In the genomic region with DNA sequence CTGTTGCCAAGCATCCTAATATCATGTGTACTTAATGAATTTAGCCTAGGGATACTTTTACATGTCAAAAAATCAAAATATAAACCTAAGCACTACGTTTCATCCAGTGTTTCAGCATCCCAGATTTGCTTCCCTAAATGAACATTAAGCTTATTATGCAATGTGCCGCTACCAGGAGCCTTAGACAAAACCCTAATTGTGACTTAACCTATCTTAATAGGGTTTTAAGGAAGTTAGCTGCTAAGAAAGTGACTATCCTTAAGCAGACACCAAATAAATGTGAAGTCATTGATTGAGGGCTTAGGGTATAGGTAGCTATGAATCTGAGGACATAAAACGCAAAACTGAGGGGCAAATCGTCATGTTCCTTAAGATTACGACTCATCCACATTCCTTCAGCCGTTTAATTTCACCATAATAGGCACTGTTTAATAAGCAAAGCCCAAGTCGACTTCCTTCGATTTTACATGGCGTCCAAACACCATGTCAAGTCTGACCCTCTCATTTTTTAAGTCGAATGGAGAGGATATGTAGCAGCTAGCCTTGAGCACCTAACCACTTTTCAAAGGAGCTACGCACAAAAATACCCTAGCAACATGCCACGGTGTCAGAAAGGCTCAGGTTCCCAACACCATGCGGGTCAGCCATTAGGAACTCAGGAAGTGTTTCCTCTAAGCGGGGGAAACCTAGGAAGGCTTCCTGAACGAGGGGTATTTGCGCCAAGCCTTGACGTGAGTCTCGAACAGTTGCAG, we compare ENCODE assay signal across 8 cellular contexts. TPM values are rescaled to one million over a fixed set of nuclear protein-coding genes. Genes with fewer than 3 reads are reported as not detected.
DNase-seq lines count a peak whose midpoint lies in the region; ATAC-seq and TF ChIP-seq lines count a peak whose summit lies in the region.

No MANE protein-coding gene starts in this region.

- H3K36me3 ChIP-seq in CD8-positive, alpha-beta T cell (ENCODE audit: insufficient read depth, low read length): no peaks in the 10 kb centered on the region
- H3K36me3 ChIP-seq in HUES64 (ENCODE audit: insufficient read depth, low read length): peaks cover 12% of the 10 kb centered on the region; the same call in 1 of the 2 replicates
- no peaks in the 10 kb centered on the region for H3K36me3 ChIP-seq in hepatocyte (replicated peaks; ENCODE audit: insufficient read depth, low read depth)
- no peaks in the 10 kb centered on the region for H3K36me3 ChIP-seq in smooth muscle cell (ENCODE audit: low read depth)

- H3K4me1 ChIP-seq in CD8-positive, alpha-beta T cell (ENCODE audit: insufficient read depth, low read length): peaks cover 69% of the 10 kb centered on the region
- H3K4me1 ChIP-seq in HUES64 (ENCODE audit: insufficient read depth, low read length): peaks cover 33% of the 10 kb centered on the region; the same call in 1 of the 2 replicates
- H3K4me1 ChIP-seq in hepatocyte (ENCODE audit: insufficient read depth): peaks cover 31% of the 10 kb centered on the region
- peaks cover 32% of the 10 kb centered on the region for H3K4me1 ChIP-seq in smooth muscle cell (ENCODE audit: low read depth)

- H3K79me2 ChIP-seq in hepatocyte (peaks cover 89% of the 10 kb centered on the region), smooth muscle cell (ENCODE audit: low read depth) (peaks cover 91% of the 10 kb centered on the region)

- H3K4me2 ChIP-seq in hepatocyte (peak overlapping the region; percentile 92), smooth muscle cell (peak overlapping the region; percentile 87)

- H3K9me3 ChIP-seq in CD8-positive, alpha-beta T cell (ENCODE audit: low read length): no peaks in the 10 kb centered on the region
- H3K9me3 ChIP-seq in HUES64 (ENCODE audit: insufficient read depth, low read depth, low read length) (no peaks in the 10 kb centered on the region), hepatocyte (ENCODE audit: low read depth) (no peaks in the 10 kb centered on the region), smooth muscle cell (replicated peaks; ENCODE audit: low read depth) (no peaks in the 10 kb centered on the region)

- H2AFZ ChIP-seq in hepatocyte (peak overlapping the region; percentile 48), smooth muscle cell (ENCODE audit: low read depth) (peak overlapping the region; percentile 20)

- peaks cover 75% of the 10 kb centered on the region for H3K4me1 Mint-ChIP-seq in CD8-positive, alpha-beta T cell (ENCODE audit: low read depth)
- peaks cover 69% of the 10 kb centered on the region for H3K4me1 Mint-ChIP-seq in activated CD8-positive, alpha-beta T cell treated with anti-CD3 and anti-CD28 coated beads, Interleukin-2, amount 10 ng/mL, durations not matched to agents 7 days and 5 days (ENCODE audit: low read depth)

- no peak for ATAC-seq in CD8-positive, alpha-beta T cell
- no peak for ATAC-seq in activated CD8-positive, alpha-beta T cell treated with anti-CD3 and anti-CD28 coated beads, Interleukin-2, amount 10 ng/mL, durations not matched to agents 7 days and 5 days
- no peak for ATAC-seq in HG03280 (IDR thresholded peaks at IDR 0.05; ENCODE audit: unreplicated experiment)
- ATAC-seq in HG03139 (IDR thresholded peaks at IDR 0.05; ENCODE audit: unreplicated experiment): no peak

- peaks cover 14% of the 10 kb centered on the region for H3F3A ChIP-seq in smooth muscle cell (ENCODE audit: low read depth)

- 12% methylated on average over 18 of the region's 18 CpGs for WGBS in HUES64
- 7% methylated on average over 18 of the region's 18 CpGs for WGBS in hepatocyte (ENCODE audit: low lambda C conversion rate, missing lambda C conversion rate)
- 7% methylated on average over 18 of the region's 18 CpGs for WGBS in smooth muscle cell (ENCODE audit: low lambda C conversion rate)

- H3K9me2 ChIP-seq in hepatocyte (replicated peaks; ENCODE audit: insufficient read depth): no peaks in the 10 kb centered on the region

- H4K20me1 ChIP-seq in hepatocyte (ENCODE audit: insufficient read depth, poor library complexity, severe bottlenecking) (peaks cover 54% of the 10 kb centered on the region), smooth muscle cell (ENCODE audit: low read depth) (peaks cover 59% of the 10 kb centered on the region)

- peak overlapping the region; percentile 100 for H3K9ac ChIP-seq in HUES64 (ENCODE audit: low read depth, low read length)
- H3K9ac ChIP-seq in smooth muscle cell (ENCODE audit: low read depth): peak overlapping the region; percentile 98

- intact Hi-C loops in CD8-positive, alpha-beta T cell (cut with DNase I, micrococcal nuclease): loop anchor here (1.0 to 2.0 kb wide), 3 partner anchors 14 to 754 kb away; a partner anchor contains a TSS

- peak overlapping the region; percentile 85 for H3K27ac ChIP-seq in CD8-positive, alpha-beta T cell (ENCODE audit: low read depth, low read length)
- H3K27ac ChIP-seq in HUES64 (ENCODE audit: low read depth, low read length) (peak overlapping the region; percentile 99), hepatocyte (peak overlapping the region; percentile 99), smooth muscle cell (ENCODE audit: low read depth) (peak overlapping the region; percentile 99)

- H3K27ac Mint-ChIP-seq in CD8-positive, alpha-beta T cell: peak overlapping the region; percentile 99
- H3K27ac Mint-ChIP-seq in activated CD8-positive, alpha-beta T cell treated with anti-CD3 and anti-CD28 coated beads, Interleukin-2, amount 10 ng/mL, durations not matched to agents 7 days and 5 days: peak overlapping the region; percentile 100

- no peaks in the 10 kb centered on the region for H3K9me3 Mint-ChIP-seq in CD8-positive, alpha-beta T cell
- no peaks in the 10 kb centered on the region for H3K9me3 Mint-ChIP-seq in activated CD8-positive, alpha-beta T cell treated with anti-CD3 and anti-CD28 coated beads, Interleukin-2, amount 10 ng/mL, durations not matched to agents 7 days and 5 days (ENCODE audit: insufficient read depth)

- H3K36me3 Mint-ChIP-seq in CD8-positive, alpha-beta T cell: peaks cover 29% of the 10 kb centered on the region
- H3K36me3 Mint-ChIP-seq in activated CD8-positive, alpha-beta T cell treated with anti-CD3 and anti-CD28 coated beads, Interleukin-2, amount 10 ng/mL, durations not matched to agents 7 days and 5 days (ENCODE audit: low read depth): peaks cover 35% of the 10 kb centered on the region

- peak overlapping the region; percentile 92 for H3K4me3 ChIP-seq in CD8-positive, alpha-beta T cell (ENCODE audit: low read depth, low read length)
- H3K4me3 ChIP-seq in HUES64 (ENCODE audit: low read length): peak overlapping the region; percentile 95
- H3K4me3 ChIP-seq in hepatocyte: peak overlapping the region; percentile 37
- H3K4me3 ChIP-seq in smooth muscle cell: peak overlapping the region; percentile 98

- POLR2A ChIA-PET in CD8-positive, alpha-beta T cell (lab: Charles Lee): interaction anchor here (0.6 to 3.6 kb wide), 13 partner anchors 10 to 236 kb away, joined by 3 to 27 read pairs (median 4); a partner anchor contains a TSS
- POLR2A ChIA-PET in activated CD8-positive, alpha-beta T cell treated with anti-CD3 and anti-CD28 coated beads, Interleukin-2, amount 10 ng/mL, durations not matched to agents 7 days and 5 days (lab: Charles Lee): interaction anchor here (0.7 to 3.5 kb wide), 17 partner anchors 7 to 806 kb away, joined by 3 to 24 read pairs (median 4); a partner anchor contains a TSS

- peak overlapping the region; percentile 98 for H3K4me3 Mint-ChIP-seq in CD8-positive, alpha-beta T cell
- peak overlapping the region; percentile 100 for H3K4me3 Mint-ChIP-seq in activated CD8-positive, alpha-beta T cell treated with anti-CD3 and anti-CD28 coated beads, Interleukin-2, amount 10 ng/mL, durations not matched to agents 7 days and 5 days

- TF ChIP-seq CTCF in CD8-positive, alpha-beta T cell (IDR thresholded peaks at IDR 0.05): no peak
- TF ChIP-seq CTCF in hepatocyte (IDR thresholded peaks at IDR 0.05; ENCODE audit: poor library complexity): no peak
- TF ChIP-seq CTCF in smooth muscle cell (IDR thresholded peaks at IDR 0.05; ENCODE audit: borderline replicate concordance, insufficient read depth, poor library complexity, severe bottlenecking): no peak

- CTCF ChIA-PET in CD8-positive, alpha-beta T cell (lab: Charles Lee): interaction anchor here (0.7 to 1.9 kb wide), 8 partner anchors 8 to 564 kb away, joined by 3 to 5 read pairs (median 4); no protein-coding TSS in a partner anchor
- CTCF ChIA-PET in activated CD8-positive, alpha-beta T cell treated with anti-CD3 and anti-CD28 coated beads, Interleukin-2, amount 10 ng/mL, durations not matched to agents 7 days and 5 days (lab: Charles Lee): interaction anchor here (0.9 to 2.3 kb wide), 7 partner anchors 13 to 324 kb away, joined by 3 to 6 read pairs (median 4); a partner anchor contains a TSS

- H3K27me3 Mint-ChIP-seq in CD8-positive, alpha-beta T cell (ENCODE audit: low read depth): no peaks in the 10 kb centered on the region
- H3K27me3 Mint-ChIP-seq in activated CD8-positive, alpha-beta T cell treated with anti-CD3 and anti-CD28 coated beads, Interleukin-2, amount 10 ng/mL, durations not matched to agents 7 days and 5 days (ENCODE audit: low read depth): no peaks in the 10 kb centered on the region

- DNase-seq in CD8-positive, alpha-beta T cell: no peak
- DNase-seq in activated CD8-positive, alpha-beta T cell treated with anti-CD3 and anti-CD28 coated beads, Interleukin-2, amount 10 ng/mL, durations not matched to agents 7 days and 5 days: no peak
- no peak for DNase-seq in hepatocyte (ENCODE audit: low spot score)
- DNase-seq in smooth muscle cell (lab: John Stamatoyannopoulos, UW; ENCODE audit: unreplicated experiment): no peak
- DNase-seq in NCI-H187 (lab: John Stamatoyannopoulos, UW): no peak

- H3K27me3 ChIP-seq in CD8-positive, alpha-beta T cell (ENCODE audit: insufficient read depth, low read length): no peaks in the 10 kb centered on the region
- H3K27me3 ChIP-seq in HUES64 (ENCODE audit: insufficient read depth, low read length) (no peaks in the 10 kb centered on the region), hepatocyte (no peaks in the 10 kb centered on the region), smooth muscle cell (ENCODE audit: low read depth) (no peaks in the 10 kb centered on the region)

RNA-seq across cellular contexts. Expression of a gene that starts 1.1 kb away (rescaled TPM):
- total RNA-seq in CD8-positive, alpha-beta T cell: 100 to 1,000 TPM in 1 of 2 experiments, 10 to 100 TPM in 1; 97.5 to 104 TPM
- 216 TPM for polyA plus RNA-seq in HUES64 (2013, experiment 1 of 2)
- 204 TPM for polyA plus RNA-seq in HUES64 (2013, experiment 2 of 2)
- total RNA-seq in activated CD8-positive, alpha-beta T cell treated with anti-CD3 and anti-CD28 coated beads, Interleukin-2, amount 10 ng/mL, durations not matched to agents 7 days and 5 days: 100 to 1,000 TPM; 186 to 187 TPM
- total RNA-seq in hepatocyte: 393 and 437 TPM in 2 replicates
- 389 and 394 TPM in 2 replicates for polyA plus RNA-seq in hepatocyte
- total RNA-seq in smooth muscle cell: 504 and 559 TPM in 2 replicates
- 545 and 601 TPM in 2 replicates for polyA plus RNA-seq in smooth muscle cell

RNA-seq across cellular contexts. Expression of a gene that starts 1.4 kb away (rescaled TPM):
- 100 to 1,000 TPM; 216 to 246 TPM for total RNA-seq in CD8-positive, alpha-beta T cell
- 303 TPM for polyA plus RNA-seq in HUES64 (2013, experiment 1 of 2)
- polyA plus RNA-seq in HUES64 (2013, experiment 2 of 2): 319 TPM
- total RNA-seq in activated CD8-positive, alpha-beta T cell treated with anti-CD3 and anti-CD28 coated beads, Interleukin-2, amount 10 ng/mL, durations not matched to agents 7 days and 5 days: 100 to 1,000 TPM; 247 TPM
- total RNA-seq in hepatocyte (373 and 388 TPM in 2 replicates), smooth muscle cell (443 and 523 TPM in 2 replicates)
- polyA plus RNA-seq in hepatocyte (314 and 315 TPM in 2 replicates), smooth muscle cell (314 and 344 TPM in 2 replicates)

RNA-seq across cellular contexts. Expression of a gene that starts 41.7 kb away (rescaled TPM):
- total RNA-seq in CD8-positive, alpha-beta T cell: 10 to 100 TPM; 20.6 to 22.5 TPM
- 17.3 TPM for polyA plus RNA-seq in HUES64 (2013, experiment 1 of 2)
- polyA plus RNA-seq in HUES64 (2013, experiment 2 of 2): 13.7 TPM
- total RNA-seq in activated CD8-positive, alpha-beta T cell treated with anti-CD3 and anti-CD28 coated beads, Interleukin-2, amount 10 ng/mL, durations not matched to agents 7 days and 5 days: 10 to 100 TPM; 19.3 to 22.7 TPM
- total RNA-seq in hepatocyte (29.1 and 29.3 TPM in 2 replicates), smooth muscle cell (27.4 and 27.6 TPM in 2 replicates)
- polyA plus RNA-seq in hepatocyte (28.4 and 29.6 TPM in 2 replicates), smooth muscle cell (15.9 and 18.4 TPM in 2 replicates)

Comparison
In these comparisons a context has a peak if more than half of its experiments do, and no peak if none do; other contexts are left out.
1. H3K4me3 ChIP-seq: peak in every context shown above with its lines; median percentile 98 in smooth muscle cell; 95 in HUES64; 92 in CD8-positive, alpha-beta T cell; 37 in hepatocyte.